ENCODE assay signal across 12 cellular contexts in the genomic region with DNA sequence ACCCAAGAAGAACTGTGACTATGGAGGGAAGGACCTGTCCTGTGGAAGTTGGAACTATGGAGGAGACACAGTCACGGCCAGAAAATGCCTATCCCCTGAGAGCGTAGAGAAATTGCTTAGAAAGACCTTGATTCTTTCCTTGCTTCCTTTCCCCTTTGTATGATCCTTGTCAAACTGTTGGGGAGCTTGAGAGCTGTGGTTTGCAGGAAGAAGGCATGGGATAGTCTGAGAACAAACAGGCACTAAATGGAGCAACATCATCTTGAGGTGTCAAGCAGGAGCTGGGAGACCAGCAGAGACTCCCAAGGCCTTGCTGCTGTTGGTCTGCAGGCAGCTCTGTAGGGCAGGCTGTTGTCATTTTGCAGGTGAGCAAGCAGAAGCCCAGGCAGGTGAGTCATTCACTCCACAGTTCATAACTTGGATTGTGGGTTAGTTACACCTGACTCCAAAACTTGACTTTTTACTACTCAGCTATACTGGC.
"Had no signal": no experiment of that assay in that cellular context is flagged by ENCODE, and none has a peak within 500 bp of the region (broad histone marks: within the 10 kb centered on the region; RNA-seq: fewer than 3 reads in every experiment).

No MANE protein-coding gene starts in this region.

- H3K4me3 ChIP-seq: pancreas, testis had no signal

- H3K4me1 ChIP-seq: pancreas, testis had no signal

- H3K27ac ChIP-seq: pancreas, testis had no signal

- H3K36me3 ChIP-seq: pancreas had no signal

- H3K9me3 ChIP-seq: pancreas, testis had no signal

- DNase-seq: activated CD4-positive, alpha-beta T cell treated with anti-CD3 and anti-CD28 coated beads, Interleukin-2, amount 10 ng/mL, durations not matched to agents 24 days and 14 days; activated effector memory CD4-positive, alpha-beta T cell treated with Interleukin-2 at 50 U/mL for 16 hours; activated T-cell treated with anti-CD3 and anti-CD28 coated beads, Interleukin-2, amount 50 U/mL, for 24 hours; amniotic stem cell; cerebellar nuclear complex; effector memory CD8-positive, alpha-beta T cell; erythroblast; pancreas; stimulated activated CD4-positive, alpha-beta T cell treated with anti-CD3 and anti-CD28 coated beads, Interleukin-4, amount 100 ng/mL, for 4 hours; stimulated activated naive CD8-positive, alpha-beta T cell treated with anti-CD3 and anti-CD28 coated beads, Interleukin-15, amount 100 ng/mL, for 72 hours; testis had no signal

- ATAC-seq: activated naive CD4-positive, alpha-beta T cell treated with anti-CD3 and anti-CD28 coated beads, Interleukin-2, amount 50 U/mL, for 72 hours; effector memory CD8-positive, alpha-beta T cell; pancreas; stimulated activated naive CD8-positive, alpha-beta T cell treated with anti-CD3 and anti-CD28 coated beads, Interleukin-15, amount 100 ng/mL, for 72 hours had no signal

- H3K27me3 ChIP-seq: pancreas, testis had no signal
